Comparison of ENCODE assay signal across 8 cellular contexts in genomic region chr20:38825901-38826625, GRCh38. TPM values are rescaled to one million over a fixed set of nuclear protein-coding genes. Genes with fewer than 3 reads are reported as not detected.
A peak's percentile ranks its signal among the peaks of the same experiment; 100 is the strongest.
DNase-seq lines count a peak whose midpoint lies in the region; ATAC-seq lines count a peak whose summit lies in the region.

No MANE protein-coding gene starts in this region.

- H3K36me3 Mint-ChIP-seq in T-helper 17 cell (ENCODE audit: low read depth) (no peaks in the 10 kb centered on the region), memory B cell (peaks cover 37% of the 10 kb centered on the region)

- H3K27me3 Mint-ChIP-seq in T-helper 17 cell: no peaks in the 10 kb centered on the region
- H3K27me3 Mint-ChIP-seq in memory B cell: no peaks in the 10 kb centered on the region

- H3K4me3 Mint-ChIP-seq in T-helper 17 cell (no peak overlapping the region), memory B cell (no peak overlapping the region)

- H3K9me3 Mint-ChIP-seq in memory B cell: peaks cover 3% of the 10 kb centered on the region

- H3K9me3 ChIP-seq in MG63 (no peaks in the 10 kb centered on the region), T-helper 17 cell (ENCODE audit: control insufficient read depth, low read length, poor library complexity, severe bottlenecking) (no peaks in the 10 kb centered on the region)

- H3K36me3 ChIP-seq in MG63: no peaks in the 10 kb centered on the region

- DNase-seq in Daoy (ENCODE audit: low read depth) (peak; percentile 57), MG63 (peak; percentile 27), T-helper 17 cell (no peak), memory B cell (ENCODE audit: low spot score in 2 of 2) (no peak), posterior cingulate gyrus (no peak)

- no peak overlapping the region for H3K4me3 ChIP-seq in MG63

- H3K27ac Mint-ChIP-seq in T-helper 17 cell (peak overlapping the region; percentile 72), memory B cell (peak overlapping the region; percentile 50)

- intact Hi-C loops in posterior cingulate gyrus (cut with DNase I): no loop called here

- peaks cover 65% of the 10 kb centered on the region for H3K4me1 Mint-ChIP-seq in T-helper 17 cell
- H3K4me1 Mint-ChIP-seq in memory B cell: peaks cover 57% of the 10 kb centered on the region

- peaks cover 12% of the 10 kb centered on the region for H3K27me3 ChIP-seq in MG63

- ATAC-seq in T-helper 17 cell (no peak), memory B cell (ENCODE audit: low read depth) (no peak), GM21619 (IDR thresholded peaks at IDR 0.05; ENCODE audit: unreplicated experiment) (no peak), GM19324 (IDR thresholded peaks at IDR 0.05; ENCODE audit: low FRiP score, unreplicated experiment) (no peak)
- ATAC-seq in activated CD4-positive, CD25-positive, alpha-beta regulatory T cell treated with anti-CD3 and anti-CD28 coated beads, Interleukin-2, amount 50 U/mL, for 24 hours: no peak

RNA-seq across cellular contexts. Expression of gene PPP1R16B, which starts 20.6 kb away (rescaled TPM):
- under 0.01 TPM in 1 of 2 replicates, not detected in the other for total RNA-seq in Daoy (2014; rRNA removed; shearing (Covaris generic))
- not detected in 2 replicates for total RNA-seq in MG63 (2014; rRNA removed; shearing (Covaris generic); ENCODE audit: low replicate concordance)
- 10 to 100 TPM; 45.6 to 60.9 TPM for total RNA-seq in T-helper 17 cell

Comparison
In these comparisons a context has a peak if more than half of its experiments do, and no peak if none do; other contexts are left out.
1. DNase-seq: peak in Daoy (single experiment) and MG63 (single experiment); none in T-helper 17 cell (0 of 3), memory B cell (0 of 2) and posterior cingulate gyrus (0 of 10).
2. RNA of gene PPP1R16B, which starts 20.6 kb away (total RNA-seq): 45.6 to 60.9 TPM in T-helper 17 cell; under 0.01 TPM in Daoy and not detected in MG63; every median in the first group is over 10 times any median in the second.